12 cellular contexts compared by ENCODE assay signal in genomic region chr12:55585817-55586216, GRCh38. TPM values are rescaled to one million over a fixed set of nuclear protein-coding genes. Genes with fewer than 3 reads are reported as not detected.
"Had no signal": no experiment of that assay in that cellular context is flagged by ENCODE, and none has a peak within 500 bp of the region (broad histone marks: within the 10 kb centered on the region; RNA-seq: fewer than 3 reads in every experiment).

No MANE protein-coding gene starts in this region.

- FAIRE-seq: H1, H54 had no signal

- H2AFZ ChIP-seq: GM23248, GM23338 had no signal

- H3K4me2 ChIP-seq: GM23338 had no signal

- H3K9me3 ChIP-seq: HAP-1 had no signal

- H3K4me3 ChIP-seq: GM23248, GM23338, HAP-1 had no signal

- H3K36me3 ChIP-seq: HAP-1 had no signal

- H3K9ac ChIP-seq: GM23248 had no signal

- DNase-seq: GM23248, GOT3, H7, H9, HCEC 1CT, HFFc6 had no signal

- H3K27ac ChIP-seq: GM23248 had no signal

- ATAC-seq: GM23338, HCT116 had no signal

- H3K27ac Mint-ChIP-seq: GM23338, H9, HFFc6 had no signal

- H3K4me1 ChIP-seq: HAP-1 had no signal

- H3K4me3 Mint-ChIP-seq: GM23338, H9, HFFc6 had no signal

RNA-seq across cellular contexts. Expression of gene OR2AP1, which starts 13.5 kb away (rescaled TPM):
- total RNA-seq: GM23248, GM23338, H1, H4, H7, H9, HFFc6 had no signal
- polyA plus RNA-seq: GM23248, GM23338, H1 had no signal

RNA-seq across cellular contexts. Expression of gene OR6C4, which starts 36.4 kb away (rescaled TPM):
- total RNA-seq: GM23248, GM23338, H1, H4, H7, H9, HFFc6 had no signal
- polyA plus RNA-seq: GM23248, GM23338, H1 had no signal

RNA-seq across cellular contexts. Expression of gene OR10P1, which starts 50.9 kb away (rescaled TPM):
- total RNA-seq: GM23248, GM23338, H1, H4, H7, H9, HFFc6 had no signal
- polyA plus RNA-seq: GM23248, GM23338, H1 had no signal
